ENCODE assay signal across 25 cellular contexts in the genomic region with DNA sequence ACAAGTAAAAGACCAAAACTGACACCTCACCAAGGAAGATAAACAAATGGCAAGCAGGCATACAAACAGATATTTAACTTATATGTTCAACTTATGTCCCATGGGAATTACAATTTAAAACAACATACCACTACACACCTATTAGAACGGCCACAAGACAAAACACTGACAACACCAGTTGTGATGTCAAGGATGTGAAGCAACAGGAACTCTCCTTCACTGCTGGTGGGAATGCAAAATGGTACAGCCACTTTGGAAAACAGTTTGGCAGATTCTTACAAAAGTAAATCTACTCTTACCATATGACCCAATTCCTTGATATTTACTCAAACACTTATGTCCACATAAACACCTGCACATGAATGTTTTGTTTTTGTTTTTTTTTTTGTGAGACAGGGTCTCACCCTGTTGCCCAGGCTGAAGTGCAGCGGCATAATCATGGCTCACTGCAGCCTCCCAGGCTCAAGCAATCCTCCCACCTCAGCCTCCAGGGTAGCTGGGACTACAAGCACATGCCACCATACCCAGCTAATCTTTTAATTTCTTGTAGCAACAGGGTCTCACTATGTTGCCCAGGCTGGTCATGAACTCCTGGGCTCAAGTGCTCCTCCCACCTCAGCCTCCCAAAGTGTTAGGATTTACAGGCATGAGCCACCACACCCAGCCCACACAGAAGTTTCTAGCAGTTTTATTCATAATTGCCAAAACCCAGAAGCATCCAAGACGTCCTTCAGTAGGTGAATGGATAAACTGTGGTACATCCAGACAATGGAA. TPM values are rescaled to one million over a fixed set of nuclear protein-coding genes. Genes with fewer than 3 reads are reported as not detected.
DNase-seq lines count a peak whose midpoint lies in the region; ATAC-seq and TF ChIP-seq lines count a peak whose summit lies in the region.
"Had no signal": no experiment of that assay in that cellular context is flagged by ENCODE, and none has a peak within 500 bp of the region (broad histone marks: within the 10 kb centered on the region; RNA-seq: fewer than 3 reads in every experiment).

No MANE protein-coding gene starts in this region.

- H3K4me3 Mint-ChIP-seq in activated naive CD4-positive, alpha-beta T cell treated with anti-CD3 and anti-CD28 coated beads, Interleukin-2, amount 10 ng/mL, durations not matched to agents 7 days and 5 days, result no peak overlapping the region

- ATAC-seq in activated naive CD4-positive, alpha-beta T cell treated with anti-CD3 and anti-CD28 coated beads, Interleukin-2, amount 50 U/mL, for 72 hours, result no peak
- ATAC-seq: gastroesophageal sphincter had no signal

- no peak overlapping the region for H3K4ac ChIP-seq in trophoblast cell (ENCODE audit: low read depth, low read length)

- no peak overlapping the region for H2BK120ac ChIP-seq in trophoblast cell (ENCODE audit: insufficient read depth, low read length, poor library complexity)

- H3K4me1 ChIP-seq in trophoblast cell (ENCODE audit: control insufficient read depth in 1 of 2, insufficient read depth in 2 of 2, low read length in 2 of 2) (no peaks in the 10 kb centered on the region), right atrium auricular region (no peaks in the 10 kb centered on the region)

- H3K4me3 ChIP-seq in LNCaP clone FGC (ENCODE audit: low read depth, low read length) (no peak overlapping the region), fibroblast of mammary gland (ENCODE audit: control insufficient read depth, low read depth, low read length) (no peak overlapping the region), trophoblast cell (ENCODE audit: low read depth, low read length) (no peak overlapping the region), right atrium auricular region (no peak overlapping the region)
- H3K4me3 ChIP-seq: BLaER1, gastroesophageal sphincter, vagina had no signal

- H3K27ac Mint-ChIP-seq in activated naive CD4-positive, alpha-beta T cell treated with anti-CD3 and anti-CD28 coated beads, Interleukin-2, amount 10 ng/mL, durations not matched to agents 7 days and 5 days, result peak overlapping the region; percentile 42
- H3K27ac Mint-ChIP-seq in activated naive CD4-positive, alpha-beta T cell treated with anti-CD3 and anti-CD28 coated beads, Interleukin-2, amount 50 U/mL, for 72 hours, result peak overlapping the region in 1 of 2 donors; percentile 71

- TF ChIP-seq CTCF in LNCaP clone FGC (IDR thresholded peaks at IDR 0.05; ENCODE audit: control insufficient read depth, extremely low read depth, insufficient read depth) (no peak), fibroblast of mammary gland (conservative IDR thresholded peaks at IDR 0.05; ENCODE audit: control insufficient read depth, insufficient read depth, low read depth, low read length) (no peak), right atrium auricular region (IDR thresholded peaks at IDR 0.05) (no peak)

- no peak for DNase-seq in activated naive CD4-positive, alpha-beta T cell treated with anti-CD3 and anti-CD28 coated beads, Interleukin-2, amount 10 ng/mL, durations not matched to agents 7 days and 5 days
- no peak for DNase-seq in activated naive CD4-positive, alpha-beta T cell treated with anti-CD3 and anti-CD28 coated beads, Interleukin-2, amount 50 U/mL, for 72 hours (ENCODE audit: low spot score in 2 of 2)
- DNase-seq in LNCaP clone FGC (ENCODE audit: low read depth), result peak; percentile 51
- DNase-seq in fibroblast of mammary gland (ENCODE audit: low read depth), result peak; percentile 38
- no peak for DNase-seq in trophoblast cell
- no peak for DNase-seq in right atrium auricular region (ENCODE audit: low spot score)
- DNase-seq in effector CD4-positive, alpha-beta T cell, result no peak
- DNase-seq in NCI-H2196 (lab: John Stamatoyannopoulos, UW; ENCODE audit: unreplicated experiment), result no peak
- DNase-seq: activated CD4-positive, alpha-beta T cell treated with anti-CD3 and anti-CD28 coated beads, Interleukin-2, amount 50 U/mL, for 1 hour; activated CD8-positive, alpha-beta memory T cell treated with anti-CD3 and anti-CD28 coated beads, Interleukin-2, amount 50 U/mL, for 48 hours; activated effector memory CD4-positive, alpha-beta T cell treated with Interleukin-2 at 50 U/mL for 16 hours; dermis blood vessel endothelial cell; DMS 273 treated with DMSO at 0.1 percent for 48 hours; GDM1; H7; kidney glomerular epithelial cell; NCI-H1436; NCI-H526 treated with DMSO at 0.1 percent for 48 hours; posterior cingulate gyrus; Right ventricle myocardium superior; T-helper 1 cell had no signal

- H3K18ac ChIP-seq in trophoblast cell (ENCODE audit: low read length), result peak overlapping the region; percentile 53

- H3K14ac ChIP-seq in trophoblast cell (ENCODE audit: low read length), result no peak overlapping the region

- no peak overlapping the region for H3K27ac ChIP-seq in trophoblast cell (ENCODE audit: low read depth, low read length)
- H3K27ac ChIP-seq in right atrium auricular region, result no peak overlapping the region
- H3K27ac ChIP-seq: BLaER1, epithelial cell of prostate, gastroesophageal sphincter, vagina had no signal

- H4K12ac ChIP-seq in trophoblast cell (ENCODE audit: low read depth, low read length), result no peak overlapping the region

- CTCF ChIA-PET in activated naive CD4-positive, alpha-beta T cell treated with anti-CD3 and anti-CD28 coated beads, Interleukin-2, amount 10 ng/mL, durations not matched to agents 7 days and 5 days (lab: Charles Lee), result interaction anchor here (0.6 kb wide), 1 partner anchor 109 kb away, joined by 3 read pairs; no protein-coding TSS in a partner anchor

- no peak overlapping the region for H2BK5ac ChIP-seq in trophoblast cell (ENCODE audit: low read depth, low read length, poor library complexity)

- no peak overlapping the region for H4K91ac ChIP-seq in trophoblast cell (ENCODE audit: low read depth, low read length)

- no peak overlapping the region for H3K23ac ChIP-seq in trophoblast cell (ENCODE audit: low read length)

- H3K79me2 ChIP-seq in trophoblast cell (ENCODE audit: control insufficient read depth, insufficient read depth, low read length, poor library complexity), result no peaks in the 10 kb centered on the region

- no peak overlapping the region for H4K8ac ChIP-seq in trophoblast cell (ENCODE audit: low read depth, low read length)

- H3K4me1 Mint-ChIP-seq in activated naive CD4-positive, alpha-beta T cell treated with anti-CD3 and anti-CD28 coated beads, Interleukin-2, amount 10 ng/mL, durations not matched to agents 7 days and 5 days, result peaks cover 8% of the 10 kb centered on the region

- no peaks in the 10 kb centered on the region for H3K79me1 ChIP-seq in trophoblast cell (ENCODE audit: low read length)

- no peak overlapping the region for H2AFZ ChIP-seq in trophoblast cell (ENCODE audit: insufficient read depth, low read length, poor library complexity)

- H3K27me3 Mint-ChIP-seq in activated naive CD4-positive, alpha-beta T cell treated with anti-CD3 and anti-CD28 coated beads, Interleukin-2, amount 10 ng/mL, durations not matched to agents 7 days and 5 days, result no peaks in the 10 kb centered on the region

- WGBS in trophoblast cell (ENCODE audit: extremely low coverage, insufficient coverage, insufficient read length), result no CpG with 5 or more reads among the region's 3 CpGs

- H3K27me3 ChIP-seq in trophoblast cell (ENCODE audit: insufficient read depth, low read length), result no peaks in the 10 kb centered on the region
- H3K27me3 ChIP-seq in right atrium auricular region, result no peaks in the 10 kb centered on the region
- H3K27me3 ChIP-seq: BLaER1, gastroesophageal sphincter, vagina had no signal

- H3K36me3 ChIP-seq in trophoblast cell (ENCODE audit: control insufficient read depth in 1 of 2, insufficient read depth in 2 of 2, low read length in 2 of 2) (peaks cover 5 to 6% of the 10 kb centered on the region in 2 experiments), right atrium auricular region (peaks cover 6% of the 10 kb centered on the region)

- H3K9me3 Mint-ChIP-seq in activated naive CD4-positive, alpha-beta T cell treated with anti-CD3 and anti-CD28 coated beads, Interleukin-2, amount 10 ng/mL, durations not matched to agents 7 days and 5 days, result no peaks in the 10 kb centered on the region
- no peaks in the 10 kb centered on the region for H3K9me3 Mint-ChIP-seq in activated naive CD4-positive, alpha-beta T cell treated with anti-CD3 and anti-CD28 coated beads, Interleukin-2, amount 50 U/mL, for 72 hours

- no peak overlapping the region for H2BK12ac ChIP-seq in trophoblast cell (ENCODE audit: low read length)

- H3K9me3 ChIP-seq in trophoblast cell (ENCODE audit: insufficient read depth, low read depth, low read length) (no peaks in the 10 kb centered on the region), right atrium auricular region (no peaks in the 10 kb centered on the region)
- H3K9me3 ChIP-seq: gastroesophageal sphincter, vagina had no signal

- H3K4me2 ChIP-seq in trophoblast cell (ENCODE audit: low read length), result no peak overlapping the region
- H3K4me2 ChIP-seq: BLaER1 had no signal

- peaks cover 18% of the 10 kb centered on the region for H3K36me3 Mint-ChIP-seq in activated naive CD4-positive, alpha-beta T cell treated with anti-CD3 and anti-CD28 coated beads, Interleukin-2, amount 10 ng/mL, durations not matched to agents 7 days and 5 days
- no peaks in the 10 kb centered on the region for H3K36me3 Mint-ChIP-seq in activated naive CD4-positive, alpha-beta T cell treated with anti-CD3 and anti-CD28 coated beads, Interleukin-2, amount 50 U/mL, for 72 hours

- H2AK5ac ChIP-seq in trophoblast cell (ENCODE audit: low read length), result no peak overlapping the region

- no peak overlapping the region for H3K9ac ChIP-seq in trophoblast cell (ENCODE audit: low read length)
- H3K9ac ChIP-seq: BLaER1 had no signal

RNA-seq across cellular contexts. Expression of a gene that starts 27.3 kb away (rescaled TPM):
- total RNA-seq in activated naive CD4-positive, alpha-beta T cell treated with anti-CD3 and anti-CD28 coated beads, Interleukin-2, amount 50 U/mL, for 72 hours, result 10 to 100 TPM; 55.8 to 79.4 TPM
- 20.1 and 20.5 TPM in 2 replicates for polyA plus RNA-seq in trophoblast cell (2013)
- 10 to 100 TPM; 22.0 to 22.5 TPM for total RNA-seq in right atrium auricular region

Comparison
In these comparisons a context has a peak if more than half of its experiments do, and no peak if none do; other contexts are left out.
1. DNase-seq: peak in LNCaP clone FGC (single experiment) and fibroblast of mammary gland (single experiment); none in activated naive CD4-positive, alpha-beta T cell treated with anti-CD3 and anti-CD28 coated beads, Interleukin-2, amount 10 ng/mL, durations not matched to agents 7 days and 5 days (single experiment), activated naive CD4-positive, alpha-beta T cell treated with anti-CD3 and anti-CD28 coated beads, Interleukin-2, amount 50 U/mL, for 72 hours (0 of 2), trophoblast cell (0 of 2), right atrium auricular region (single experiment), effector CD4-positive, alpha-beta T cell (single experiment) and NCI-H2196 (single experiment).